ENCODE assay signal across 21 cellular contexts in the genomic region with DNA sequence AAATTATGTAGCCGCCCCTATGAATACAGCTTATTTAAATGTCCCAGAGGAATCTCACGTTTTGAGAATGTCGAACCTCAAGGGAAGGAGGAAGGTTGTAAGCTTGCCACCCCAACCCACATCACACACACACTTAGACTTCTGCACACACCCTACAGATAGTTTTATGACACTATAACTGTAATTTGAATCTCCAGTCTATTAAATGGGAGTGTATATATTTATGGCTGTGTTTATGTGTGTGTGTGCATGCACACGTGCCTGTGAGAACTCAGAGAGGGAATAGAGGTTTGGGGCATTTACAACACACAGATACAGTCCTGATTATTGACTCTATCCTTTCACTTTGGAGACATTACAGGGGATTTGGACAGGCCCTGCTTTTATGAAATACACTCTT.
"Had no signal": no experiment of that assay in that cellular context is flagged by ENCODE, and none has a peak within 500 bp of the region (broad histone marks: within the 10 kb centered on the region; RNA-seq: fewer than 3 reads in every experiment).

No MANE protein-coding gene starts in this region.

- H3K9me2 ChIP-seq: SK-N-SH had no signal

- H3K36me3 Mint-ChIP-seq: naive thymus-derived CD8-positive, alpha-beta T cell; T-cell had no signal

- H3K9me3 ChIP-seq: SK-N-SH, suprapubic skin had no signal

- H3K4me3 ChIP-seq: suprapubic skin had no signal

- H3K27me3 Mint-ChIP-seq: progenitor cell of endocrine pancreas had no signal

- H3K27ac ChIP-seq: suprapubic skin had no signal

- H3K36me3 ChIP-seq: suprapubic skin had no signal

- H3K9ac ChIP-seq: SK-N-SH had no signal

- DNase-seq: activated CD4-positive, alpha-beta T cell treated with anti-CD3 and anti-CD28 coated beads, Interleukin-2, amount 10 ng/mL, durations not matched to agents 7 days and 5 days; activated CD8-positive, alpha-beta memory T cell treated with anti-CD3 and anti-CD28 coated beads, Interleukin-2, amount 50 U/mL, for 4 hours; activated naive CD4-positive, alpha-beta T cell treated with anti-CD3 and anti-CD28 coated beads for 36 hours; activated T-cell treated with anti-CD3 and anti-CD28 coated beads, Interleukin-2, amount 50 U/mL, for 4 hours; aorta; cortex of kidney; head of caudate nucleus; kidney glomerular epithelial cell; left ventricle myocardium superior; naive thymus-derived CD8-positive, alpha-beta T cell; right cardiac atrium; SK-N-SH; stimulated activated CD4-positive, alpha-beta T cell treated with anti-CD3 and anti-CD28 coated beads, Interleukin-15, amount 100 ng/mL, for 24 hours; stimulated activated CD4-positive, alpha-beta T cell treated with anti-CD3 and anti-CD28 coated beads, Interleukin-2, amount 100 ng/mL, for 48 hours; T-cell; T-helper 9 cell; trophoblast cell had no signal

- H3K4me2 ChIP-seq: SK-N-SH had no signal

- H3K27me3 ChIP-seq: suprapubic skin had no signal

- H3K9me3 Mint-ChIP-seq: activated CD4-positive, alpha-beta T cell treated with anti-CD3 and anti-CD28 coated beads, Interleukin-2, amount 10 ng/mL, durations not matched to agents 7 days and 5 days; activated naive CD4-positive, alpha-beta T cell treated with anti-CD3 and anti-CD28 coated beads for 36 hours; activated T-cell treated with anti-CD3 and anti-CD28 coated beads, Interleukin-2, amount 50 U/mL, for 4 hours; central memory CD8-positive, alpha-beta T cell; naive thymus-derived CD8-positive, alpha-beta T cell; stimulated activated naive CD8-positive, alpha-beta T cell treated with anti-CD3 and anti-CD28 coated beads, Interleukin-15, Interleukin-2, amounts not matched to agents 100 ng/mL and 50 ng/mL, for 24 hours; T-cell had no signal

- ATAC-seq: activated T-cell treated with anti-CD3 and anti-CD28 coated beads, Interleukin-2, amount 50 U/mL, for 4 hours; left ventricle myocardium superior; naive thymus-derived CD8-positive, alpha-beta T cell; right cardiac atrium; T-cell had no signal

- H3K4me3 Mint-ChIP-seq: activated CD4-positive, alpha-beta T cell treated with anti-CD3 and anti-CD28 coated beads, Interleukin-2, amount 10 ng/mL, durations not matched to agents 7 days and 5 days; activated naive CD4-positive, alpha-beta T cell treated with anti-CD3 and anti-CD28 coated beads for 36 hours; activated T-cell treated with anti-CD3 and anti-CD28 coated beads, Interleukin-2, amount 50 U/mL, for 4 hours; stimulated activated naive CD8-positive, alpha-beta T cell treated with anti-CD3 and anti-CD28 coated beads, Interleukin-15, Interleukin-2, amounts not matched to agents 100 ng/mL and 50 ng/mL, for 24 hours had no signal

- H3K27ac Mint-ChIP-seq: activated CD4-positive, alpha-beta T cell treated with anti-CD3 and anti-CD28 coated beads, Interleukin-2, amount 10 ng/mL, durations not matched to agents 7 days and 5 days; activated naive CD4-positive, alpha-beta T cell treated with anti-CD3 and anti-CD28 coated beads for 36 hours; naive thymus-derived CD8-positive, alpha-beta T cell; progenitor cell of endocrine pancreas; stimulated activated naive CD8-positive, alpha-beta T cell treated with anti-CD3 and anti-CD28 coated beads, Interleukin-15, Interleukin-2, amounts not matched to agents 100 ng/mL and 50 ng/mL, for 24 hours; T-cell had no signal
